10 cellular contexts compared by ENCODE assay signal in the genomic region with DNA sequence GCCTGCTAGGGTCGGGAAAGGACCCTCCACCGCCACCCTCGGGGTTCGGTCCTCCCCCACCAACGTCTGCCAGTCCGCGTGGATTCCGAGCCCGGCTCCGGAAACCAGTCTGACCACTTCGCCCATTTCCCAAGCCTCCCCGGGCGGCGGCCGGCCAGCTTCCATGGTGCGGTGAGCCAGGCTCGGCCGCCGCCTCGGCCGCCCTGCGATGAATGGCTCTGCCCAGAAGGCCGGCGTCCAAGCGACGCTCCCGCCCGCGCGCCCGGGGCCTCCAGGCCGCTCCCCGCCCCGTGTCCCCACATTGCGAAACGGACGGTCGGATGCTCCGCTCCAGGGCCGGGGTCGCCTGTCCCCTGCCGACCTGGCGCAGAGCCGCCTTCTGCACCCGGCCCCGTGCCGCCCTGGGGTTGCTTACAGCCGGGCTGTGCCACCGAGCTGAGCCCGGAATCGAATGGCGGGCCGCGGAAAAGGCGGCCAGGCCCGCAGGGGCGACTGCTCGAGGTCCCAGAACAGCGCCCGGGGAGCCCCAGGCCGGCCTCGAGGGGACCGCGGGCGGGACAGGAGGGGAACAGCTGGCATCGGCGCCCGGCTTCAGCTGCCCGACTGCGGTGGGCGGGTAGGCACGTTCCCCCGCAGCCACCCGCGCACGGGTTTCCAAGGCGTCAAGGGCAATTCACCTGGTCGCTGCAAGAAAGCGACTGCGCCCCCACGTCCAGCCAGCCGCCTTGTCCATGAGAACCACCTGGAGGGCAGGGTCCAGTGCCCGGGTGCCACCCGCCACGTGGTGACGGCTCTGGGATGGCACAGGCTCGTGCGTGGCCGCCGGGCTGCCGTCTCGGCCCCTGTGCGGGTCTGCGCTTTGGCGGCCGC. TPM values are rescaled to one million over a fixed set of nuclear protein-coding genes. Genes with fewer than 3 reads are reported as not detected.
DNase-seq lines count a peak whose midpoint lies in the region; ATAC-seq and TF ChIP-seq lines count a peak whose summit lies in the region.
"Had no signal": no experiment of that assay in that cellular context is flagged by ENCODE, and none has a peak within 500 bp of the region (broad histone marks: within the 10 kb centered on the region; RNA-seq: fewer than 3 reads in every experiment).

No MANE protein-coding gene starts in this region.

- no peaks in the 10 kb centered on the region for H3K36me3 Mint-ChIP-seq in endodermal cell (ENCODE audit: low read depth)
- H3K36me3 Mint-ChIP-seq: memory B cell had no signal

- H3K27me3 Mint-ChIP-seq in endodermal cell (ENCODE audit: insufficient read depth): peaks cover 92% of the 10 kb centered on the region

- H3K36me3 ChIP-seq in endodermal cell (ENCODE audit: control insufficient read depth, insufficient read depth, low read length) (no peaks in the 10 kb centered on the region), lower lobe of right lung (no peaks in the 10 kb centered on the region), thyroid gland (no peaks in the 10 kb centered on the region)

- no peak overlapping the region for H3K27ac Mint-ChIP-seq in endodermal cell

- peaks cover 14% of the 10 kb centered on the region for H3K4me1 Mint-ChIP-seq in endodermal cell

- DNase-seq in LNCaP clone FGC (ENCODE audit: low read depth) (no peak), endodermal cell (peak; percentile 81), lower lobe of right lung (peak; percentile 83), thyroid gland (peak; percentile 90), SKM-1 treated with dmso at 0.1 percent for 144 hours (lab: John Stamatoyannopoulos, UW; ENCODE audit: unreplicated experiment) (no peak), kidney glomerular epithelial cell (lab: John Stamatoyannopoulos, UW) (no peak), cerebellum (ENCODE audit: low spot score) (no peak)
- DNase-seq: NCI-H1694 had no signal

- H3K9me3 ChIP-seq in endodermal cell (ENCODE audit: control insufficient read depth, low read length) (no peaks in the 10 kb centered on the region), lower lobe of right lung (no peaks in the 10 kb centered on the region), thyroid gland (no peaks in the 10 kb centered on the region)

- H3K9me3 Mint-ChIP-seq in endodermal cell: peaks cover 5% of the 10 kb centered on the region
- H3K9me3 Mint-ChIP-seq: memory B cell had no signal

- H3K9ac ChIP-seq in endodermal cell (ENCODE audit: extremely low read depth, low read length, poor library complexity, severe bottlenecking): no peak overlapping the region

- intact Hi-C loops in lower lobe of right lung (cut with DNase I): no loop called here
- intact Hi-C loops in thyroid gland (cut with DNase I): no loop called here

- peak; percentile 74 to 86 for ATAC-seq in lower lobe of right lung

- H3K27me3 ChIP-seq in endodermal cell (ENCODE audit: control insufficient read depth, insufficient read depth, low read length, poor library complexity, severe bottlenecking) (peaks cover 94% of the 10 kb centered on the region), lower lobe of right lung (ENCODE audit: low read depth) (peaks cover 62% of the 10 kb centered on the region), thyroid gland (peaks cover 34% of the 10 kb centered on the region)

- 3 to 4% methylated on average over 42 to 96 of the region's 96 CpGs for WGBS in endodermal cell (ENCODE audit: insufficient coverage in 1 of 2, insufficient read length in 1 of 2), 2 experiments
- WGBS in thyroid gland, 2 donors: 2% methylated on average over 20 of the region's 96 CpGs; no CpG with 5 or more reads in 1 of the 2 donors

- TF ChIP-seq CTCF in LNCaP clone FGC (IDR thresholded peaks at IDR 0.05; ENCODE audit: control insufficient read depth, extremely low read depth, insufficient read depth) (no peak), endodermal cell (conservative IDR thresholded peaks at IDR 0.05) (no peak), lower lobe of right lung (IDR thresholded peaks at IDR 0.05) (no peak), thyroid gland (IDR thresholded peaks at IDR 0.05) (no peak)

- peak overlapping the region; percentile 23; the same call in 1 of the 2 replicates for H3K4me3 ChIP-seq in LNCaP clone FGC (ENCODE audit: low read depth, low read length)
- H3K4me3 ChIP-seq in endodermal cell (ENCODE audit: low read length): no peak overlapping the region
- H3K4me3 ChIP-seq in lower lobe of right lung: peak overlapping the region; percentile 39
- peak overlapping the region in 1 of 3 donors; percentile 17 for H3K4me3 ChIP-seq in thyroid gland (replicated peaks in 1 of 3)
- H3K4me3 ChIP-seq: SK-N-MC had no signal

- H3K4me1 ChIP-seq in endodermal cell (ENCODE audit: control insufficient read depth, insufficient read depth, low read length): peaks cover 3% of the 10 kb centered on the region
- peaks cover 44% of the 10 kb centered on the region for H3K4me1 ChIP-seq in lower lobe of right lung
- H3K4me1 ChIP-seq in thyroid gland: peaks cover 32 to 52% of the 10 kb centered on the region in 2 donors

- H3K27ac ChIP-seq in endodermal cell (ENCODE audit: low read depth, low read length): no peak overlapping the region
- no peak overlapping the region for H3K27ac ChIP-seq in lower lobe of right lung
- peak overlapping the region in 1 of 3 donors; percentile 12 for H3K27ac ChIP-seq in thyroid gland

- peak overlapping the region; percentile 40 for H3K4me3 Mint-ChIP-seq in endodermal cell

- TF ChIP-seq POLR2A in thyroid gland (IDR thresholded peaks at IDR 0.05): peak in 1 of 2 donors; percentile 39

RNA-seq across cellular contexts. Expression of a gene that starts 18.3 kb away (rescaled TPM):
- 1 to 10 TPM; 5.4 to 5.6 TPM for total RNA-seq in endodermal cell
- 11.0 TPM for polyA plus RNA-seq in endodermal cell (2013, experiment 1 of 2)
- 8.7 TPM for polyA plus RNA-seq in endodermal cell (2013, experiment 2 of 2)
- total RNA-seq in lower lobe of right lung: 5.8 TPM
- 1 to 10 TPM; 1.7 to 3.5 (median 2.7) TPM for total RNA-seq in thyroid gland
- 7.4 TPM for total RNA-seq in cerebellum

RNA-seq across cellular contexts. Expression of a gene that starts 24.0 kb away (rescaled TPM):
- total RNA-seq in endodermal cell: 1 to 10 TPM; 4.2 to 4.9 TPM
- polyA plus RNA-seq in endodermal cell (2013, experiment 1 of 2): 14.4 TPM
- 9.6 TPM for polyA plus RNA-seq in endodermal cell (2013, experiment 2 of 2)
- 20.6 TPM for total RNA-seq in lower lobe of right lung
- total RNA-seq in thyroid gland: 10 to 100 TPM in 3 of 4 donors, 1 to 10 TPM in 1; 5.6 to 17.2 (median 13.5) TPM
- 15.4 TPM for total RNA-seq in cerebellum

RNA-seq across cellular contexts. Expression of a gene that starts 37.3 kb away (rescaled TPM):
- 10 to 100 TPM; 75.0 to 78.6 TPM for total RNA-seq in endodermal cell
- 74.2 TPM for polyA plus RNA-seq in endodermal cell (2013, experiment 1 of 2)
- 70.5 TPM for polyA plus RNA-seq in endodermal cell (2013, experiment 2 of 2)
- 3.9 TPM for total RNA-seq in lower lobe of right lung
- 1 to 10 TPM in 3 of 4 donors, under 1 TPM in 1; 0.54 to 1.7 (median 1.1) TPM for total RNA-seq in thyroid gland
- total RNA-seq in cerebellum: 19.9 TPM

Comparison
In these comparisons a context has a peak if more than half of its experiments do, and no peak if none do; other contexts are left out.
1. DNase-seq: peak in endodermal cell (single experiment), lower lobe of right lung (single experiment) and thyroid gland (2 of 2); none in LNCaP clone FGC (single experiment), SKM-1 treated with dmso at 0.1 percent for 144 hours (single experiment), kidney glomerular epithelial cell (single experiment) and cerebellum (single experiment).